ENCODE assay signal across 1 cellular context in the genomic region with DNA sequence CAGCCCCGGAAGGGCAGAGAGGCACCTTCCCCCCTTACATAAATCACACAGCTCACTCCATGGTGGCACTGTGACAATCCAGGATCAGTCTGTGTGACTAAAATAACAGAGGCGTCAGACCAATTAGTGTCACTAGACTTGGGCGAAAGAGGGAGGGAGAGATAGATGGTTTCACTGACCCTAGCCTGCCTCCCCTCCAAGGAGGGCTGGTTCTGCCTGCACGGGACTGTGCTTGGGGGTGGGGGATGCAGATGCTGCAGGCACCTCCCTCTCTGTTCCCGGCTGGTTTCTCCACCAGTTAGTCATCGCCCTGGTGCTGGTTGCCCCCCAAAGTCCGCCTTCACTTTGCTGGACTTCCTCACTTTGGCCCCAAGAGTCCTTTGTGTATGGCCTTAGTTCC.
TF ChIP-seq lines count a peak whose summit lies in the region.

No MANE protein-coding gene starts in this region.

TF ChIP-seq in HEK293, 187 proteins besides CTCF, POLR2A, EP300 and RAD21 (continued from another document):
- no peak for TF ChIP-seq ZNF777 (tag by site-specific recombination; IDR thresholded peaks at IDR 0.05; ENCODE audit: borderline replicate concordance)
- no peak for TF ChIP-seq ZNF768 (tag by site-specific recombination; IDR thresholded peaks at IDR 0.05)
- no peak for TF ChIP-seq ZNF501 (tag by site-specific recombination; IDR thresholded peaks at IDR 0.05)
- no peak for TF ChIP-seq ZNF10 (tag by site-specific recombination; IDR thresholded peaks at IDR 0.05)
- TF ChIP-seq ZNF391 (tag by site-specific recombination; IDR thresholded peaks at IDR 0.05; ENCODE audit: borderline replicate concordance, low read depth) = no peak
- TF ChIP-seq, protein P1, sequence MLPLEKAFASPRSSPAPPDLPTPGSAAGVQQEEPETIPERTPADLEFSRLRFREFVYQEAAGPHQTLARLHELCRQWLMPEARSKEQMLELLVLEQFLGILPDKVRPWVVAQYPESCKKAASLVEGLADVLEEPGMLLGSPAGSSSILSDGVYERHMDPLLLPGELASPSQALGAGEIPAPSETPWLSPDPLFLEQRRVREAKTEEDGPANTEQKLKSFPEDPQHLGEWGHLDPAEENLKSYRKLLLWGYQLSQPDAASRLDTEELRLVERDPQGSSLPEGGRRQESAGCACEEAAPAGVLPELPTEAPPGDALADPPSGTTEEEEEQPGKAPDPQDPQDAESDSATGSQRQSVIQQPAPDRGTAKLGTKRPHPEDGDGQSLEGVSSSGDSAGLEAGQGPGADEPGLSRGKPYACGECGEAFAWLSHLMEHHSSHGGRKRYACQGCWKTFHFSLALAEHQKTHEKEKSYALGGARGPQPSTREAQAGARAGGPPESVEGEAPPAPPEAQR (tag by site-specific recombination; IDR thresholded peaks at IDR 0.05) = no peak
- no peak for TF ChIP-seq HOXC10 (CRISPR knock-in tag; IDR thresholded peaks at IDR 0.05)
- no peak for TF ChIP-seq ZNF175 (tag by site-specific recombination; IDR thresholded peaks at IDR 0.05)
- no peak; the same call in 1 of the 2 replicates for TF ChIP-seq ZNF341 (tag by site-specific recombination; IDR thresholded peaks at IDR 0.05; ENCODE audit: low read depth)
- TF ChIP-seq, protein P2, sequence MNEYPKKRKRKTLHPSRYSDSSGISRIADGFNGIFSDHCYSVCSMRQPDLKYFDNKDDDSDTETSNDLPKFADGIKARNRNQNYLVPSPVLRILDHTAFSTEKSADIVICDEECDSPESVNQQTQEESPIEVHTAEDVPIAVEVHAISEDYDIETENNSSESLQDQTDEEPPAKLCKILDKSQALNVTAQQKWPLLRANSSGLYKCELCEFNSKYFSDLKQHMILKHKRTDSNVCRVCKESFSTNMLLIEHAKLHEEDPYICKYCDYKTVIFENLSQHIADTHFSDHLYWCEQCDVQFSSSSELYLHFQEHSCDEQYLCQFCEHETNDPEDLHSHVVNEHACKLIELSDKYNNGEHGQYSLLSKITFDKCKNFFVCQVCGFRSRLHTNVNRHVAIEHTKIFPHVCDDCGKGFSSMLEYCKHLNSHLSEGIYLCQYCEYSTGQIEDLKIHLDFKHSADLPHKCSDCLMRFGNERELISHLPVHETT (tag by site-specific recombination; IDR thresholded peaks at IDR 0.05) = no peak
- TF ChIP-seq ZNF132 (tag by site-specific recombination; IDR thresholded peaks at IDR 0.05; ENCODE audit: borderline replicate concordance) = no peak
- TF ChIP-seq ZBTB21 (tag by site-specific recombination; IDR thresholded peaks at IDR 0.05) = no peak
- TF ChIP-seq ZXDB (tag by site-specific recombination; IDR thresholded peaks at IDR 0.05) = no peak
- no peak for TF ChIP-seq ZNF600 (tag by site-specific recombination; IDR thresholded peaks at IDR 0.05)
